Comparison of ENCODE assay signal across 12 cellular contexts in genomic region chr6:163324928-163325784, GRCh38.
DNase-seq lines count a peak whose midpoint lies in the region; ATAC-seq and TF ChIP-seq lines count a peak whose summit lies in the region.
"Had no signal": no experiment of that assay in that cellular context is flagged by ENCODE, and none has a peak within 500 bp of the region (broad histone marks: within the 10 kb centered on the region; RNA-seq: fewer than 3 reads in every experiment).

No MANE protein-coding gene starts in this region.

- H3K4me1 Mint-ChIP-seq in neural crest cell = peaks cover 58% of the 10 kb centered on the region
- H3K4me1 Mint-ChIP-seq in activated T-helper 1 cell treated with anti-CD3 and anti-CD28 coated beads, Interleukin-12 subunit alpha, Interleukin-12 subunit beta, Interleukin-2, Interleukin-4 antibody, amounts not matched to agents 30 ng/mL and 10 ng/mL and 1 ng/mL, durations not matched to agents 14 hours and 24 hours and 36 hours (ENCODE audit: low read depth) = no peaks in the 10 kb centered on the region

- H3K27ac ChIP-seq in PC-3 (ENCODE audit: low read length) = peak overlapping the region; percentile 96
- H3K27ac ChIP-seq: ascending aorta had no signal

- H4K20me1 ChIP-seq in PC-3 (ENCODE audit: low read length) = no peaks in the 10 kb centered on the region

- CTCF ChIA-PET in PC-3 (lab: Charles Lee) = interaction anchor here (0.7 to 1.5 kb wide), 3 partner anchors 13 to 1730 kb away, joined by 4 to 8 read pairs (median 5); no protein-coding TSS in a partner anchor

- TF ChIP-seq CTCF in PC-3 (conservative IDR thresholded peaks at IDR 0.05; ENCODE audit: low read depth, low read length) (no peak), fibroblast of villous mesenchyme (IDR thresholded peaks at IDR 0.05; ENCODE audit: insufficient read depth, low read depth, low read length) (no peak), neural crest cell (conservative IDR thresholded peaks at IDR 0.05) (no peak)

- no peaks in the 10 kb centered on the region for H3K36me3 Mint-ChIP-seq in neural crest cell (ENCODE audit: low read depth)
- no peaks in the 10 kb centered on the region for H3K36me3 Mint-ChIP-seq in activated T-helper 1 cell treated with anti-CD3 and anti-CD28 coated beads, Interleukin-12 subunit alpha, Interleukin-12 subunit beta, Interleukin-2, Interleukin-4 antibody, amounts not matched to agents 30 ng/mL and 10 ng/mL and 1 ng/mL, durations not matched to agents 14 hours and 24 hours and 36 hours (ENCODE audit: low read depth)

- H3K9me2 ChIP-seq in PC-3 (replicated peaks; ENCODE audit: low read length) = no peaks in the 10 kb centered on the region

- H3K4me3 ChIP-seq in PC-3 (ENCODE audit: low read length) = peak overlapping the region; percentile 52
- no peak overlapping the region for H3K4me3 ChIP-seq in fibroblast of villous mesenchyme (ENCODE audit: low read depth, low read length)
- H3K4me3 ChIP-seq in H7 (ENCODE audit: insufficient read depth, low read depth, low read length) = no peak overlapping the region
- H3K4me3 ChIP-seq: ascending aorta had no signal

- H3K4me2 ChIP-seq in PC-3 (ENCODE audit: low read length) = peak overlapping the region; percentile 81

- TSS peak; percentile 92 for BruUV-seq in PC-3 (replicated peaks; lab: Mats Ljungman, UMichigan)

- no peaks in the 10 kb centered on the region for H3K9me3 ChIP-seq in PC-3 (ENCODE audit: low read length)
- H3K9me3 ChIP-seq: ascending aorta had no signal

- DNase-seq in AG08395 (ENCODE audit: low spot score) (peak; percentile 76), PC-3 (peak; percentile 62), fibroblast of villous mesenchyme (ENCODE audit: low read depth) (peak; percentile 39), neural crest cell (ENCODE audit: low read depth, low spot score) (peak; percentile 41), H7 (no peak)
- no peak for DNase-seq in activated CD8-positive, alpha-beta memory T cell treated with anti-CD3 and anti-CD28 coated beads, Interleukin-2, amount 50 U/mL, for 4 hours
- no peak for DNase-seq in activated T-helper 1 cell treated with anti-CD3 and anti-CD28 coated beads, Interleukin-12 subunit alpha, Interleukin-12 subunit beta, Interleukin-2, Interleukin-4 antibody, amounts not matched to agents 30 ng/mL and 10 ng/mL and 1 ng/mL, durations not matched to agents 14 hours and 24 hours and 36 hours (ENCODE audit: low spot score)
- DNase-seq: ACHN; activated CD4-positive, alpha-beta T cell treated with anti-CD3 and anti-CD28 coated beads for 48 hours; NCI-H1092 had no signal

- H3F3A ChIP-seq in PC-3 (ENCODE audit: low read length, unreplicated experiment) = no peaks in the 10 kb centered on the region

- POLR2A ChIA-PET in PC-3 (lab: Charles Lee; ENCODE audit: unreplicated experiment) = interaction anchor here (1.0 to 1.2 kb wide), 2 partner anchors 14 to 16 kb away, joined by 3 read pairs; no protein-coding TSS in a partner anchor

- H3K27me3 ChIP-seq in PC-3 (ENCODE audit: low read length) (no peaks in the 10 kb centered on the region), H7 (ENCODE audit: control insufficient read depth, insufficient read depth, low read length) (no peaks in the 10 kb centered on the region; the same call in 1 of the 2 replicates)
- H3K27me3 ChIP-seq: ascending aorta had no signal

- H3K27ac Mint-ChIP-seq in neural crest cell (ENCODE audit: unreplicated experiment) = peak overlapping the region; percentile 89
- no peak overlapping the region for H3K27ac Mint-ChIP-seq in activated T-helper 1 cell treated with anti-CD3 and anti-CD28 coated beads, Interleukin-12 subunit alpha, Interleukin-12 subunit beta, Interleukin-2, Interleukin-4 antibody, amounts not matched to agents 30 ng/mL and 10 ng/mL and 1 ng/mL, durations not matched to agents 14 hours and 24 hours and 36 hours

- H3K27me3 Mint-ChIP-seq in neural crest cell (ENCODE audit: low read depth) = no peaks in the 10 kb centered on the region
- H3K27me3 Mint-ChIP-seq in activated T-helper 1 cell treated with anti-CD3 and anti-CD28 coated beads, Interleukin-12 subunit alpha, Interleukin-12 subunit beta, Interleukin-2, Interleukin-4 antibody, amounts not matched to agents 30 ng/mL and 10 ng/mL and 1 ng/mL, durations not matched to agents 14 hours and 24 hours and 36 hours (ENCODE audit: insufficient read depth) = peaks cover 8% of the 10 kb centered on the region

- peak overlapping the region; percentile 66 for H3K9ac ChIP-seq in PC-3 (ENCODE audit: low read length)

- ATAC-seq in PC-3 = peak; percentile 77
- no peak for ATAC-seq in HG03432 (IDR thresholded peaks at IDR 0.05; ENCODE audit: unreplicated experiment)

- H3K36me3 ChIP-seq in PC-3 (ENCODE audit: low read depth, low read length) = no peaks in the 10 kb centered on the region
- H3K36me3 ChIP-seq in H7 (replicated peaks; ENCODE audit: control insufficient read depth, insufficient read depth, low read length) = no peaks in the 10 kb centered on the region
- H3K36me3 ChIP-seq: ascending aorta had no signal

- peak overlapping the region; percentile 76 for H2AFZ ChIP-seq in PC-3 (ENCODE audit: low read length)

- H3K4me3 Mint-ChIP-seq in neural crest cell = peak overlapping the region; percentile 65
- H3K4me3 Mint-ChIP-seq in activated T-helper 1 cell treated with anti-CD3 and anti-CD28 coated beads, Interleukin-12 subunit alpha, Interleukin-12 subunit beta, Interleukin-2, Interleukin-4 antibody, amounts not matched to agents 30 ng/mL and 10 ng/mL and 1 ng/mL, durations not matched to agents 14 hours and 24 hours and 36 hours = no peak overlapping the region

- peaks cover 3% of the 10 kb centered on the region for H3K9me3 Mint-ChIP-seq in neural crest cell
- H3K9me3 Mint-ChIP-seq in activated T-helper 1 cell treated with anti-CD3 and anti-CD28 coated beads, Interleukin-12 subunit alpha, Interleukin-12 subunit beta, Interleukin-2, Interleukin-4 antibody, amounts not matched to agents 30 ng/mL and 10 ng/mL and 1 ng/mL, durations not matched to agents 14 hours and 24 hours and 36 hours = no peaks in the 10 kb centered on the region

- H3K4me1 ChIP-seq in PC-3 (ENCODE audit: insufficient read depth, low read length) = peaks cover 30% of the 10 kb centered on the region

- intact Hi-C loops in PC-3 (cut with micrococcal nuclease) = loop anchor here (1.0 to 10.0 kb wide), 5 partner anchors 16 to 470 kb away; no protein-coding TSS in a partner anchor
- intact Hi-C loops in activated T-helper 1 cell treated with anti-CD3 and anti-CD28 coated beads, Interleukin-12 subunit alpha, Interleukin-12 subunit beta, Interleukin-2, Interleukin-4 antibody, amounts not matched to agents 30 ng/mL and 10 ng/mL and 1 ng/mL, durations not matched to agents 14 hours and 24 hours and 36 hours (cut with micrococcal nuclease) = no loop called here

- H3K79me2 ChIP-seq in PC-3 (ENCODE audit: low read length) = no peaks in the 10 kb centered on the region

Comparison
In these comparisons a context has a peak if more than half of its experiments do, and no peak if none do; other contexts are left out.
1. DNase-seq: peak in AG08395 (single experiment), PC-3 (single experiment), fibroblast of villous mesenchyme (single experiment) and neural crest cell (single experiment); none in H7 (single experiment), activated CD8-positive, alpha-beta memory T cell treated with anti-CD3 and anti-CD28 coated beads, Interleukin-2, amount 50 U/mL, for 4 hours (single experiment) and activated T-helper 1 cell treated with anti-CD3 and anti-CD28 coated beads, Interleukin-12 subunit alpha, Interleukin-12 subunit beta, Interleukin-2, Interleukin-4 antibody, amounts not matched to agents 30 ng/mL and 10 ng/mL and 1 ng/mL, durations not matched to agents 14 hours and 24 hours and 36 hours (single experiment).